Comparison of ENCODE assay signal across 8 cellular contexts in the genomic region with DNA sequence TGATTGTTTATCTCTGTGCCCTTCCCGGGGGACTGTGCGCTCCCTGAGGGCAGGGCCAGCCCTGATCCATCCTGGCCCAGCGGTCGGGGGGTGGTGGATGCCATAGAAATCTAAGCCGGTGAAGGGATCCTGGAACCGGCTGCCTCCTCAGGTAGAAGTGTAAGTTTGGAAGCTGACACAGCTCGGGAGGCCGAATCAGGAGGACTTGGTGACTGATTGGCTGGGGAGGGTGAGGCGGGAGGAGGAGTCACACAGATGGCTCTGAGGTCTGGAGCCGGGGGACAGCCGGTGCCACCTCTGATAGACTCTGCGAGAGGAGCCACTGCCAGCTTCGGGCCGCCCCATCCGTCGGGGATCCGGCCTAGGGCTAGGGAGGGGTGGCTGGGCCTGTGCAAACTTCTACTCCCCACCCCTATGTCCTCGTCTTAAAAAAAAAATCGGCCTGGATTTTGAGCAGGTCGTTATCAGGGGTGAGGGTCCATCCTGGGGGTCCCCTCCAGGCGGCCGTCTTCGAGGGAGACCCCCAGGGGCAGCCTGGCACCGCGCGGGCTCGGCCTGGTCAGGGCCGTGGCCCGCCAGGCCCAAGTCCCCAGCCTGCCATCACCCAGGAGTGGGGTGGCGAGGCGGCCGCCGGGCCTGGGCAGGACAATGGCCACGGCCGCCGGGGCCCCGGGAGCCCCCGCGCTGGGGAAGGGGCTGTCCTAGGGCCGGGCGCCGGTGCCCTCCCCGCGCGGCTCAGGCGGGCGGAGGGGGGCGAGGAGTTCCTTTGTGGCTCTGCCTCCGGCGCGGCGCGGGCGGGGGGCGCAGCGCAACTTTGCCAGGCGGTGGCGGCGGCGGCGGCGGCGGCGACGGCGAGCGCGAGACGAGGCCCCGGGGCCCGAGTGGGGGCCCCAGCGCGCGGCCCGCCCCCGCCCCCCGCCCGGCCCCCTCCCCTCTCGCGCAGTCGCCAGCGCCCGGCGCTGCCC. TPM values are rescaled to one million over a fixed set of nuclear protein-coding genes. Genes with fewer than 3 reads are reported as not detected.
DNase-seq lines count a peak whose midpoint lies in the region; ATAC-seq, FAIRE-seq and TF ChIP-seq lines count a peak whose summit lies in the region.

No MANE protein-coding gene starts in this region.

- peak overlapping the region; percentile 50 to 70 for H3K9ac ChIP-seq in kidney (ENCODE audit: low read length in 2 of 2)

- POLR2A ChIA-PET in WTC11 (lab: Charles Lee) = interaction anchor here (1.2 kb wide), 1 partner anchor 74 kb away, joined by 4 read pairs; the partner anchor contains the start of gene TRIM62

- H3K27ac ChIP-seq in kidney (ENCODE audit: low read depth in 2 of 2, low read length in 2 of 2) = peak overlapping the region; percentile 82 to 88

- H3K9me3 ChIP-seq in kidney (ENCODE audit: control insufficient read depth in 1 of 2, low read length in 2 of 2) = no peaks in the 10 kb centered on the region

- H3K36me3 Mint-ChIP-seq in WTC11 (no peaks in the 10 kb centered on the region), chondrocyte (ENCODE audit: low read depth) (no peaks in the 10 kb centered on the region)

- H3K4me3 Mint-ChIP-seq in WTC11 = peak overlapping the region; percentile 62
- peak overlapping the region; percentile 55 for H3K4me3 Mint-ChIP-seq in chondrocyte (ENCODE audit: unreplicated experiment)

- CTCF ChIA-PET in WTC11 (lab: Charles Lee) = interaction anchor here (0.6 to 1.4 kb wide), 6 partner anchors 21 to 758 kb away, joined by 3 to 6 read pairs (median 4); no protein-coding TSS in a partner anchor

- DNase-seq in AG10803 (ENCODE audit: low read depth) (peak; percentile 68), GM19239 (ENCODE audit: insufficient read length, low spot score) (peak; percentile 39), NCI-H146 treated with DMSO at 0.1 percent for 48 hours (lab: John Stamatoyannopoulos, UW; ENCODE audit: unreplicated experiment) (peak; percentile 16), WTC11 (ENCODE audit: low spot score) (peak; percentile 78), chondrocyte (ENCODE audit: low spot score) (no peak), kidney (peak; percentile 94)
- DNase-seq in stimulated activated CD4-positive, alpha-beta T cell treated with anti-CD3 and anti-CD28 coated beads, Interleukin-12 subunit alpha, Interleukin-12 subunit beta, amount 100 ng/mL, for 4 hours = peak; percentile 42
- DNase-seq in effector CD8-positive, alpha-beta T cell (lab: John Stamatoyannopoulos, UW) = no peak

- intact Hi-C loops in kidney (cut with DNase I) = no loop called here

- H3K27me3 Mint-ChIP-seq in WTC11 (ENCODE audit: low read depth) (peaks cover 40% of the 10 kb centered on the region), chondrocyte (ENCODE audit: low read depth) (no peaks in the 10 kb centered on the region)

- H3K9me3 Mint-ChIP-seq in WTC11 = peaks cover 3% of the 10 kb centered on the region; the same call in 1 of the 2 replicates
- no peaks in the 10 kb centered on the region for H3K9me3 Mint-ChIP-seq in chondrocyte (ENCODE audit: low read depth)

- peaks cover 26 to 35% of the 10 kb centered on the region in 2 donors for H3K4me1 ChIP-seq in kidney (ENCODE audit: control insufficient read depth in 1 of 2, insufficient read depth in 1 of 2, low read depth in 1 of 2, low read length in 2 of 2)

- TF ChIP-seq CTCF in AG10803 (conservative IDR thresholded peaks at IDR 0.05; ENCODE audit: low read length) = no peak
- no peak for TF ChIP-seq CTCF in WTC11 (IDR thresholded peaks at IDR 0.05)
- TF ChIP-seq CTCF in chondrocyte (IDR thresholded peaks at IDR 0.05) = peak; percentile 6
- TF ChIP-seq CTCF in kidney (IDR thresholded peaks at IDR 0.05; ENCODE audit: borderline replicate concordance, extremely low read depth, insufficient read depth) = no peak

- FAIRE-seq in GM19239 (lab: Jason Lieb, UNC) = no peak
- no peak for FAIRE-seq in kidney (lab: Jason Lieb, UNC)

- H3K4me1 Mint-ChIP-seq in WTC11 (peaks cover 29% of the 10 kb centered on the region), chondrocyte (ENCODE audit: low read depth) (peaks cover 28% of the 10 kb centered on the region)

- ATAC-seq in WTC11 = peak; percentile 92

- H3K4me3 ChIP-seq in AG10803 (ENCODE audit: low read length) (peak overlapping the region; percentile 42), kidney (ENCODE audit: low read length in 2 of 2) (peak overlapping the region in 1 of 2 donors; percentile 60)

- H3K36me3 ChIP-seq in kidney (ENCODE audit: control insufficient read depth in 1 of 2, insufficient read depth in 2 of 2, low read length in 2 of 2) = no peaks in the 10 kb centered on the region

- no peak overlapping the region for H3K27ac Mint-ChIP-seq in WTC11
- H3K27ac Mint-ChIP-seq in chondrocyte (ENCODE audit: unreplicated experiment) = peak overlapping the region; percentile 38

TF ChIP-seq in WTC11, 78 proteins besides CTCF, POLR2A, EP300 and RAD21:
- TF ChIP-seq E2F4 (CRISPR knock-in tag; IDR thresholded peaks at IDR 0.05; ENCODE audit: borderline replicate concordance, low read depth) = 0 out of 2 replicates have a peak, but pooled peaks have one; percentile 27
- TF ChIP-seq SP1 (CRISPR knock-in tag; conservative IDR thresholded peaks at IDR 0.05) = peak; percentile 50
- TF ChIP-seq MYBL2 (CRISPR knock-in tag; IDR thresholded peaks at IDR 0.05) = 0 out of 2 replicates have a peak, but pooled peaks have one; percentile 36
- peak; percentile 71; the same call in 1 of the 2 replicates for TF ChIP-seq HMGXB4 (CRISPR knock-in tag; IDR thresholded peaks at IDR 0.05)
- no peak for TF ChIP-seq PRRX2 (CRISPR knock-in tag; IDR thresholded peaks at IDR 0.05)
- TF ChIP-seq ZNF281 (CRISPR knock-in tag; IDR thresholded peaks at IDR 0.05) = 0 out of 2 replicates have a peak, but pooled peaks have one; percentile 26
- TF ChIP-seq E2F5 (CRISPR knock-in tag; IDR thresholded peaks at IDR 0.05) = no peak

RNA-seq across cellular contexts. Expression of gene ZNF362, which starts 0.7 kb away (rescaled TPM):
- total RNA-seq in WTC11 (2021) (23.9 to 25.7 TPM (median 24.2 TPM) in 3 replicates), chondrocyte (84.1 to 122 TPM (median 85.0 TPM) in 3 replicates), kidney (36.9 TPM)
- polyA plus RNA-seq in kidney (ENCODE audit: insufficient read depth, low read depth, low replicate concordance) = 17.4 TPM

Comparison
In these comparisons a context has a peak if more than half of its experiments do, and no peak if none do; other contexts are left out.
1. DNase-seq: peak in AG10803 (single experiment), GM19239 (single experiment), NCI-H146 treated with DMSO at 0.1 percent for 48 hours (single experiment), WTC11 (single experiment), kidney (single experiment) and stimulated activated CD4-positive, alpha-beta T cell treated with anti-CD3 and anti-CD28 coated beads, Interleukin-12 subunit alpha, Interleukin-12 subunit beta, amount 100 ng/mL, for 4 hours (single experiment); none in chondrocyte (single experiment) and effector CD8-positive, alpha-beta T cell (single experiment).